In the genomic region with DNA sequence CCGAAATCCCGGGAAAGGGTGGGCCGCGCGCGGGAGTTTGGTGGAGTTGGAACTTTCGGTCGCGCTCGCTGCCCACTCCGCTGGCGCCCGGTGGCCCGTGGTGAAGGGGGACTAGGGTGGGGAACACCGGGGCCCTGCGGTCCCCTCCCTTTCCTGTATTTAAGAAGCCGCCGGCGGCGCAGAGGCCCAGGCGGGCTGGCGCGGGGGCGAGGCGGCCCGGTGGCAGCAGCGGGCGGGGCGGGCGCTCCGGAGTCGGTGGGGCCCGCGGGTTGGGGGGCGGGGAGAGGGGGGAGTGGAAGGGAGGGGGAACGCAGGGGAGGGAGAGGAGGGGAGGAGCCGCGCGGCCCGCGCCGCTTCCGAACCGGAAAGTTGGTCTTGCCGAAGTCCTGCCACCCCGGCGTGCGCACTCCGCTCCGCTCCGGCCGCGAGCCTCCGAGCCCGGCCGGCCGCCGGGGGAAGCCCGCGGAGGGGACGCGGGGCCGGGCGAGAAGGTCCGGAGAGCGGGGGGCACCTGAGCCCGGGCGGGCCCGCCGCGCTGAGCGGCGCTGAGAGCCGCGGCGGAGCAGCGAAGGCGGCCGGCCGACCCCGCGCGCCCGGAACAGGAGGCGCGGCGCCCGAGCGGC, we compare ENCODE assay signal across 19 cellular contexts. TPM values are rescaled to one million over a fixed set of nuclear protein-coding genes. Genes with fewer than 3 reads are reported as not detected.
DNase-seq lines count a peak whose midpoint lies in the region; TF ChIP-seq lines count a peak whose summit lies in the region.
"Had no signal": no experiment of that assay in that cellular context is flagged by ENCODE, and none has a peak within 500 bp of the region (broad histone marks: within the 10 kb centered on the region; RNA-seq: fewer than 3 reads in every experiment).

No MANE protein-coding gene starts in this region.

- no peak overlapping the region for H2AFZ ChIP-seq in neural cell (ENCODE audit: low read depth, low read length)

- H3K79me2 ChIP-seq in neural cell (replicated peaks; ENCODE audit: insufficient read depth, low read length): peaks cover 22% of the 10 kb centered on the region

- TF ChIP-seq EP300 in esophagus muscularis mucosa (IDR thresholded peaks at IDR 0.05) (no peak), neural cell (conservative IDR thresholded peaks at IDR 0.05; ENCODE audit: poor library complexity, severe bottlenecking) (no peak)

- DNase-seq in Daoy (ENCODE audit: low read depth): peak; percentile 79
- no peak for DNase-seq in esophagus muscularis mucosa (ENCODE audit: extremely low spot score)
- no peak for DNase-seq in activated CD4-positive, alpha-beta T cell treated with anti-CD3 and anti-CD28 coated beads for 4 hours
- DNase-seq in EL: no peak
- no peak for DNase-seq in cortex of kidney (lab: John Stamatoyannopoulos, UW)
- no peak for DNase-seq in HuH-7.5 (ENCODE audit: low spot score)
- DNase-seq: activated CD4-positive, alpha-beta memory T cell treated with anti-CD3 and anti-CD28 coated beads for 36 hours; colonic mucosa; GF-D8; Karpas-422; NCI-H2171 treated with DMSO at 0.1 percent for 48 hours; stimulated activated CD4-positive, alpha-beta T cell treated with anti-CD3 and anti-CD28 coated beads, Interleukin-4, amount 100 ng/mL, for 24 hours; stimulated activated naive CD4-positive, alpha-beta T cell treated with Interleukin-2 at 50 U/mL for 16 hours; T-helper 9 cell had no signal

- H3K4me1 ChIP-seq in HUES6 (ENCODE audit: control insufficient read depth, insufficient read depth, low read length) (peaks cover 34% of the 10 kb centered on the region), esophagus muscularis mucosa (peaks cover 10 to 37% (median 31%) of the 10 kb centered on the region in 4 donors)
- H3K4me1 ChIP-seq: BLaER1, colonic mucosa had no signal

- intact Hi-C loops in esophagus muscularis mucosa (cut with DNase I): no loop called here

- H3K4me3 ChIP-seq in HUES6 (ENCODE audit: low read depth, low read length) (peak overlapping the region; percentile 60), esophagus muscularis mucosa (peak overlapping the region in 3 of 4 donors; percentile 20 to 31 (median 20)), neural cell (ENCODE audit: low read length) (peak overlapping the region; percentile 33)
- H3K4me3 ChIP-seq: colonic mucosa had no signal

- no peak overlapping the region for H3K4me2 ChIP-seq in neural cell (ENCODE audit: low read length)
- H3K4me2 ChIP-seq: BLaER1 had no signal

- TF ChIP-seq POLR2A in esophagus muscularis mucosa (IDR thresholded peaks at IDR 0.05; ENCODE audit: low read depth): no peak

- H3K9ac ChIP-seq in HUES6 (ENCODE audit: low read length) (peak overlapping the region; percentile 58), neural cell (ENCODE audit: low read length) (no peak overlapping the region)
- H3K9ac ChIP-seq: BLaER1 had no signal

- TF ChIP-seq RAD21 in neural cell (conservative IDR thresholded peaks at IDR 0.05): no peak

- peaks cover 6% of the 10 kb centered on the region for H3F3A ChIP-seq in neural cell (ENCODE audit: insufficient read depth, low read length, poor library complexity, severe bottlenecking)

- TF ChIP-seq CTCF in esophagus muscularis mucosa (IDR thresholded peaks at IDR 0.05) (no peak), neural cell (IDR thresholded peaks at IDR 0.05; ENCODE audit: poor library complexity, severe bottlenecking) (no peak)

- H3K27ac ChIP-seq in HUES6 (ENCODE audit: low read depth, low read length): no peak overlapping the region
- no peak overlapping the region for H3K27ac ChIP-seq in esophagus muscularis mucosa (replicated peaks in 1 of 4)
- H3K27ac ChIP-seq in neural cell (ENCODE audit: low read length): no peak overlapping the region
- H3K27ac ChIP-seq: BLaER1, colonic mucosa had no signal

- peaks cover 48% of the 10 kb centered on the region for H3K27me3 ChIP-seq in HUES6 (ENCODE audit: control insufficient read depth, insufficient read depth, low read length)
- H3K27me3 ChIP-seq in esophagus muscularis mucosa: peaks cover 0 to 96% (median 45%) of the 10 kb centered on the region in 4 donors
- peaks cover 91% of the 10 kb centered on the region for H3K27me3 ChIP-seq in neural cell (ENCODE audit: insufficient read depth, low read depth, low read length)

- H3K36me3 ChIP-seq in HUES6 (ENCODE audit: control insufficient read depth, insufficient read depth, low read length) (no peaks in the 10 kb centered on the region), esophagus muscularis mucosa (no peaks in the 10 kb centered on the region), neural cell (ENCODE audit: insufficient read depth, low read length) (no peaks in the 10 kb centered on the region)
- H3K36me3 ChIP-seq: BLaER1, colonic mucosa had no signal

- 5% methylated on average over 4 of the region's 89 CpGs for WGBS in esophagus muscularis mucosa

- H3K9me2 ChIP-seq in neural cell (ENCODE audit: insufficient read depth, low read length): no peaks in the 10 kb centered on the region

- no peaks in the 10 kb centered on the region for H4K20me1 ChIP-seq in neural cell (ENCODE audit: insufficient read depth)
- H4K20me1 ChIP-seq: BLaER1 had no signal

- no peaks in the 10 kb centered on the region for H3K9me3 ChIP-seq in HUES6 (ENCODE audit: control insufficient read depth, insufficient read depth, low read depth, low read length)
- H3K9me3 ChIP-seq in esophagus muscularis mucosa: no peaks in the 10 kb centered on the region
- no peaks in the 10 kb centered on the region for H3K9me3 ChIP-seq in neural cell (ENCODE audit: low read length)
- H3K9me3 ChIP-seq: colonic mucosa had no signal

TF ChIP-seq in neural cell, 6 proteins besides CTCF, POLR2A, EP300 and RAD21:
- TF ChIP-seq POLR2AphosphoS5 (IDR thresholded peaks at IDR 0.05): no peak
- peak; percentile 90 for TF ChIP-seq EZH2 (IDR thresholded peaks at IDR 0.05; ENCODE audit: borderline replicate concordance, insufficient read depth, low read length, poor library complexity, severe bottlenecking)
- no peak for TF ChIP-seq MXI1 (conservative IDR thresholded peaks at IDR 0.05; ENCODE audit: poor library complexity, severe bottlenecking)
- TF ChIP-seq, protein P1, sequence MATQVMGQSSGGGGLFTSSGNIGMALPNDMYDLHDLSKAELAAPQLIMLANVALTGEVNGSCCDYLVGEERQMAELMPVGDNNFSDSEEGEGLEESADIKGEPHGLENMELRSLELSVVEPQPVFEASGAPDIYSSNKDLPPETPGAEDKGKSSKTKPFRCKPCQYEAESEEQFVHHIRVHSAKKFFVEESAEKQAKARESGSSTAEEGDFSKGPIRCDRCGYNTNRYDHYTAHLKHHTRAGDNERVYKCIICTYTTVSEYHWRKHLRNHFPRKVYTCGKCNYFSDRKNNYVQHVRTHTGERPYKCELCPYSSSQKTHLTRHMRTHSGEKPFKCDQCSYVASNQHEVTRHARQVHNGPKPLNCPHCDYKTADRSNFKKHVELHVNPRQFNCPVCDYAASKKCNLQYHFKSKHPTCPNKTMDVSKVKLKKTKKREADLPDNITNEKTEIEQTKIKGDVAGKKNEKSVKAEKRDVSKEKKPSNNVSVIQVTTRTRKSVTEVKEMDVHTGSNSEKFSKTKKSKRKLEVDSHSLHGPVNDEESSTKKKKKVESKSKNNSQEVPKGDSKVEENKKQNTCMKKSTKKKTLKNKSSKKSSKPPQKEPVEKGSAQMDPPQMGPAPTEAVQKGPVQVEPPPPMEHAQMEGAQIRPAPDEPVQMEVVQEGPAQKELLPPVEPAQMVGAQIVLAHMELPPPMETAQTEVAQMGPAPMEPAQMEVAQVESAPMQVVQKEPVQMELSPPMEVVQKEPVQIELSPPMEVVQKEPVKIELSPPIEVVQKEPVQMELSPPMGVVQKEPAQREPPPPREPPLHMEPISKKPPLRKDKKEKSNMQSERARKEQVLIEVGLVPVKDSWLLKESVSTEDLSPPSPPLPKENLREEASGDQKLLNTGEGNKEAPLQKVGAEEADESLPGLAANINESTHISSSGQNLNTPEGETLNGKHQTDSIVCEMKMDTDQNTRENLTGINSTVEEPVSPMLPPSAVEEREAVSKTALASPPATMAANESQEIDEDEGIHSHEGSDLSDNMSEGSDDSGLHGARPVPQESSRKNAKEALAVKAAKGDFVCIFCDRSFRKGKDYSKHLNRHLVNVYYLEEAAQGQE (IDR thresholded peaks at IDR 0.05; ENCODE audit: borderline replicate concordance): no peak

RNA-seq across cellular contexts. Expression of a gene that starts 0.4 kb away (rescaled TPM):
- total RNA-seq in Daoy (2014; rRNA removed; shearing (Covaris generic)): 2.8 and 4.1 TPM in 2 replicates
- total RNA-seq in esophagus muscularis mucosa: not detected
- 0.16 and 0.24 TPM in 2 replicates for polyA plus RNA-seq in neural cell
- 0.81 and 0.97 TPM in 2 replicates for polyA minus RNA-seq in neural cell
- total RNA-seq: activated CD4-positive, alpha-beta memory T cell treated with anti-CD3 and anti-CD28 coated beads for 36 hours; fibroblast of villous mesenchyme; mesenteric fat pad had no signal
